In the genomic region with DNA sequence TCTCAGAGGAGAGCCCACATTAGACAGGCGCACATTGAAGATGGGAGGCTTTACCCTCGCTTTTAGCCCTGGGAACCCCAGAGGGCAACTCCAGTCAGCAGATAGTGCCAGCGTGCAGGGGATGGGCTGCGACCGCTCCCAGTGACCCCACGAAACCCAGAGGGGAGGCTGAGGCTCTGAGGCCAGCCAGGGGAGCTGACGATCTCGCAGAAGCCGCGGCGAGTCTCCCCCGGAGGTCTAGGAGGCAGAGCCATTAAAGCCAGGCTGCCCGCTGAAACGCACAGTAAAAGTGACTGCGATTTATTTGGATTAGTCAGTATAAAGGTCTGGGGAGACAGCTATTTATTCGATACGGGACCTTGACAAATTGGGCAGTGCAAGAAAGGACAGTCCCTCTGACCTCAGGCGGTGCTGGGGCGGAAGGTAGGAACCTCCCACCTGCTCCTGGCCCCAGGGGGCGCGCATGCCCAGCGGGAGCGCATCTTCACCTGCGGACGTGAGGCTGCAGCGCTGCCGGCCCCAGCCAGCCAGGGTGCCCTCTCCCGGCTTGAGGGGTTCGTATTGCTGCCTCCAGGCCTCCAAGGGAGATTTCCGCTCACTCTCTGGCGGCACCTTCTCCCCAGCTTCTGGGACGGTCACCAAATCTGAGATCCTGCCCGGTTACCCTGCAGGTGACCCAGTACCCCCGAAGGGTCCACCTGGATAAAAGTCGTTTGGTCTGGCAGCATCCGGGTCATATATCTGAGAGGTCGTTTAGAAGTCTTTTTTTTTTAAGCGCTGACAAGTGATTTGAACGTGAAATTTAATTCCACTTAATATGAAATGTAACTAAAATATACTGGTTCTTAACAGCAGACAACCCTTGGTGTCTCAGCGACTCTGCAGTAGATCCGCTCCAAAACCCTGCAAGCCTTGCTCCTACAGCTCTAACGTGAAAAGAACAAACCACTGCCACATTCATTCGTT, we compare ENCODE assay signal across 1 cellular context.
A peak's percentile ranks its signal among the peaks of the same experiment; 100 is the strongest.
TF ChIP-seq lines count a peak whose summit lies in the region.

No MANE protein-coding gene starts in this region.

TF ChIP-seq in WTC11, 78 proteins besides CTCF, POLR2A, EP300 and RAD21 (continued from another document):
- TF ChIP-seq, protein P1, sequence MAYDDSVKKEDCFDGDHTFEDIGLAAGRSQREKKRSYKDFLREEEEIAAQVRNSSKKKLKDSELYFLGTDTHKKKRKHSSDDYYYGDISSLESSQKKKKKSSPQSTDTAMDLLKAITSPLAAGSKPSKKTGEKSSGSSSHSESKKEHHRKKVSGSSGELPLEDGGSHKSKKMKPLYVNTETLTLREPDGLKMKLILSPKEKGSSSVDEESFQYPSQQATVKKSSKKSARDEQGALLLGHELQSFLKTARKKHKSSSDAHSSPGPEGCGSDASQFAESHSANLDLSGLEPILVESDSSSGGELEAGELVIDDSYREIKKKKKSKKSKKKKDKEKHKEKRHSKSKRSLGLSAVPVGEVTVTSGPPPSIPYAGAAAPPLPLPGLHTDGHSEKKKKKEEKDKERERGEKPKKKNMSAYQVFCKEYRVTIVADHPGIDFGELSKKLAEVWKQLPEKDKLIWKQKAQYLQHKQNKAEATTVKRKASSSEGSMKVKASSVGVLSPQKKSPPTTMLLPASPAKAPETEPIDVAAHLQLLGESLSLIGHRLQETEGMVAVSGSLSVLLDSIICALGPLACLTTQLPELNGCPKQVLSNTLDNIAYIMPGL (CRISPR knock-in tag; IDR thresholded peaks at IDR 0.05): no peak
- TF ChIP-seq RELA (CRISPR knock-in tag; IDR thresholded peaks at IDR 0.05; ENCODE audit: borderline replicate concordance) (no peak), TP53 (CRISPR knock-in tag; IDR thresholded peaks at IDR 0.05) (0 out of 2 replicates have a peak, but pooled peaks have one; percentile 18), ZNF396 (CRISPR knock-in tag; IDR thresholded peaks at IDR 0.05; ENCODE audit: borderline replicate concordance) (no peak)
- TF ChIP-seq, protein P2, sequence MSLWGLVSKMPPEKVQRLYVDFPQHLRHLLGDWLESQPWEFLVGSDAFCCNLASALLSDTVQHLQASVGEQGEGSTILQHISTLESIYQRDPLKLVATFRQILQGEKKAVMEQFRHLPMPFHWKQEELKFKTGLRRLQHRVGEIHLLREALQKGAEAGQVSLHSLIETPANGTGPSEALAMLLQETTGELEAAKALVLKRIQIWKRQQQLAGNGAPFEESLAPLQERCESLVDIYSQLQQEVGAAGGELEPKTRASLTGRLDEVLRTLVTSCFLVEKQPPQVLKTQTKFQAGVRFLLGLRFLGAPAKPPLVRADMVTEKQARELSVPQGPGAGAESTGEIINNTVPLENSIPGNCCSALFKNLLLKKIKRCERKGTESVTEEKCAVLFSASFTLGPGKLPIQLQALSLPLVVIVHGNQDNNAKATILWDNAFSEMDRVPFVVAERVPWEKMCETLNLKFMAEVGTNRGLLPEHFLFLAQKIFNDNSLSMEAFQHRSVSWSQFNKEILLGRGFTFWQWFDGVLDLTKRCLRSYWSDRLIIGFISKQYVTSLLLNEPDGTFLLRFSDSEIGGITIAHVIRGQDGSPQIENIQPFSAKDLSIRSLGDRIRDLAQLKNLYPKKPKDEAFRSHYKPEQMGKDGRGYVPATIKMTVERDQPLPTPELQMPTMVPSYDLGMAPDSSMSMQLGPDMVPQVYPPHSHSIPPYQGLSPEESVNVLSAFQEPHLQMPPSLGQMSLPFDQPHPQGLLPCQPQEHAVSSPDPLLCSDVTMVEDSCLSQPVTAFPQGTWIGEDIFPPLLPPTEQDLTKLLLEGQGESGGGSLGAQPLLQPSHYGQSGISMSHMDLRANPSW (CRISPR knock-in tag; conservative IDR thresholded peaks at IDR 0.05; ENCODE audit: low read depth): no peak
